In the genomic region with DNA sequence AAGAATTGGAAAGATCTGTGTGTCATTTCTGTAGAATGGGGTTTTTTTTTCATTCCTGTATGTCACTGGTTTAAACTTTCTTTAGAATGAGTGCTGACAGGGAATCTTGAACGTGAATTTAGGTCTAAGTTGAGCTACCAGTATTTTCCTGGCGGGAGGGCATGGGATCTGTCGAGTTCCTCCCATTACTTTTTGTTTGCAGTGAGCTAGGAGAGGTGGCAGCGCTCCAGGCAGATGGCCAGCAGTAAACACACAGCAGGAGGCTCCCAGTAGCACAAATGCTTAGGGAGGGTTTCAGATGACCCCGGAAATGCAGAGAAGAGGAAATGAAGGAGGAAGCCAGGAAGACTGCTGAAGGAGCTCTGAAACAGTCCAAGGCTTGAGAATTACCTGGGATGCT, we compare ENCODE assay signal across 8 cellular contexts.
DNase-seq lines count a peak whose midpoint lies in the region; ATAC-seq and TF ChIP-seq lines count a peak whose summit lies in the region.

No MANE protein-coding gene starts in this region.

- no peak overlapping the region for H3K4me3 ChIP-seq in astrocyte of the cerebellum (ENCODE audit: low read depth, low read length)
- no peak overlapping the region for H3K4me3 ChIP-seq in mucosa of descending colon
- H3K4me3 ChIP-seq in ascending aorta = no peak overlapping the region

- intact Hi-C loops in mucosa of descending colon (cut with DNase I, micrococcal nuclease) = no loop called here
- intact Hi-C loops in ascending aorta (cut with DNase I) = no loop called here

- ATAC-seq in mucosa of descending colon = peak; percentile 92
- no peak for ATAC-seq in HG03378 (IDR thresholded peaks at IDR 0.05; ENCODE audit: unreplicated experiment)

- H3K9me3 ChIP-seq in mucosa of descending colon (no peaks in the 10 kb centered on the region), ascending aorta (no peaks in the 10 kb centered on the region)

- H3K36me3 ChIP-seq in mucosa of descending colon (ENCODE audit: low read depth) (no peaks in the 10 kb centered on the region), ascending aorta (peaks cover 0 to 4% of the 10 kb centered on the region in 2 donors)

- DNase-seq in Daoy (ENCODE audit: low read depth) (peak; percentile 34), NCI-H2081 (lab: John Stamatoyannopoulos, UW) (peak; percentile 63 to 89), astrocyte of the cerebellum (ENCODE audit: low read depth) (peak; percentile 23), mucosa of descending colon (peak; percentile 67 to 75 (median 69)), cerebellar nuclear complex (lab: John Stamatoyannopoulos, UW) (no peak), ascending aorta (ENCODE audit: low spot score in 2 of 2) (no peak), inferior parietal cortex (ENCODE audit: extremely low spot score) (no peak)

- H3K4me1 ChIP-seq in mucosa of descending colon (ENCODE audit: low read depth) (no peaks in the 10 kb centered on the region), ascending aorta (no peaks in the 10 kb centered on the region)

- in situ Hi-C loops in astrocyte of the cerebellum (cut with HindIII; ENCODE audit: low sequenced_read_pairs) = no loop called here

- TF ChIP-seq CTCF in astrocyte of the cerebellum (IDR thresholded peaks at IDR 0.05; ENCODE audit: low read depth, low read length, missing control alignments) (no peak), mucosa of descending colon (IDR thresholded peaks at IDR 0.05) (no peak), ascending aorta (IDR thresholded peaks at IDR 0.05) (no peak)

- no peaks in the 10 kb centered on the region for H3K27me3 ChIP-seq in ascending aorta

- H3K27ac ChIP-seq in ascending aorta = no peak overlapping the region

Comparison
In these comparisons a context has a peak if more than half of its experiments do, and no peak if none do; other contexts are left out.
1. DNase-seq: peak in Daoy (single experiment), NCI-H2081 (2 of 2), astrocyte of the cerebellum (single experiment) and mucosa of descending colon (3 of 3); none in cerebellar nuclear complex (0 of 2), ascending aorta (0 of 2) and inferior parietal cortex (single experiment).